In genomic region chr7:35760082-35760770, GRCh38 we compare ENCODE assay signal across 22 cellular contexts. TPM values are rescaled to one million over a fixed set of nuclear protein-coding genes. Genes with fewer than 3 reads are reported as not detected.
A peak's percentile ranks its signal among the peaks of the same experiment; 100 is the strongest.
DNase-seq lines count a peak whose midpoint lies in the region; ATAC-seq, FAIRE-seq and TF ChIP-seq lines count a peak whose summit lies in the region.
"Had no signal": no experiment of that assay in that cellular context is flagged by ENCODE, and none has a peak within 500 bp of the region (broad histone marks: within the 10 kb centered on the region; RNA-seq: fewer than 3 reads in every experiment).

No MANE protein-coding gene starts in this region.

- no peak for FAIRE-seq in GM12891 (lab: Jason Lieb, UNC)
- FAIRE-seq: H54, HepG2 had no signal

- peak overlapping the region in 2 of 3 experiments; percentile 3 to 9 for H3K4me3 Mint-ChIP-seq in nephron
- no peak overlapping the region for H3K4me3 Mint-ChIP-seq in activated CD4-positive, alpha-beta T cell treated with anti-CD3 and anti-CD28 coated beads for 36 hours
- H3K4me3 Mint-ChIP-seq: B cell; CD4-positive, alpha-beta memory T cell had no signal

- peaks cover 51% of the 10 kb centered on the region for H3K4me1 Mint-ChIP-seq in nephron
- peaks cover 3% of the 10 kb centered on the region for H3K4me1 Mint-ChIP-seq in activated CD4-positive, alpha-beta T cell treated with anti-CD3 and anti-CD28 coated beads for 36 hours

- peak overlapping the region; percentile 82 to 93 (median 90) for H3K27ac Mint-ChIP-seq in nephron
- H3K27ac Mint-ChIP-seq in activated CD4-positive, alpha-beta T cell treated with anti-CD3 and anti-CD28 coated beads for 36 hours: no peak overlapping the region
- H3K27ac Mint-ChIP-seq: B cell; CD4-positive, alpha-beta memory T cell had no signal

- ATAC-seq in activated CD4-positive, alpha-beta T cell treated with anti-CD3 and anti-CD28 coated beads for 36 hours: no peak
- ATAC-seq in left colon: no peak
- ATAC-seq: HepG2 had no signal

- CTCF ChIA-PET in activated CD4-positive, alpha-beta T cell treated with anti-CD3 and anti-CD28 coated beads for 36 hours (lab: Charles Lee): interaction anchor here (0.6 kb wide), 2 partner anchors 66 to 210 kb away, joined by 3 read pairs; no protein-coding TSS in a partner anchor

- WGBS in testis, 2 donors: 43 to 51% methylated on average over 8 of the region's 8 CpGs

- intact Hi-C loops in activated CD4-positive, alpha-beta T cell treated with anti-CD3 and anti-CD28 coated beads for 36 hours (cut with DNase I, micrococcal nuclease): loop anchor here in 1 of 2 experiments (2.0 kb wide), 1 partner anchor 33 kb away; no protein-coding TSS in a partner anchor
- intact Hi-C loops in left colon (cut with DNase I, micrococcal nuclease) (no loop called here), testis (cut with DNase I; ENCODE audit: low total_unique reads) (no loop called here)

- H3K36me3 ChIP-seq in testis (ENCODE audit: low read depth, missing control alignments): no peaks in the 10 kb centered on the region

- no peaks in the 10 kb centered on the region for H3K27me3 ChIP-seq in testis

- H3K9me3 ChIP-seq in testis: no peaks in the 10 kb centered on the region

- POLR2A ChIA-PET in activated CD4-positive, alpha-beta T cell treated with anti-CD3 and anti-CD28 coated beads for 36 hours (lab: Charles Lee): no interaction called here

- TF ChIP-seq CTCF in nephron (IDR thresholded peaks at IDR 0.05; ENCODE audit: unreplicated experiment in 3 of 3): no peak
- TF ChIP-seq CTCF in testis (IDR thresholded peaks at IDR 0.05): no peak

- DNase-seq in EH (ENCODE audit: low read depth) (peak; percentile 32), fibroblast of gingiva (ENCODE audit: low read depth) (peak; percentile 34), left colon (no peak), GM12891 (ENCODE audit: insufficient read length, low spot score) (no peak), testis (no peak)
- no peak for DNase-seq in activated CD4-positive, alpha-beta T cell treated with anti-CD3 and anti-CD28 coated beads for 36 hours
- DNase-seq: ACHN; CD4-positive, alpha-beta memory T cell; DMS79 treated with DMSO at 0.1 percent for 48 hours; GDM1; MM.1S; NCI-H1105; NCI-H1694 treated with DMSO at 0.1 percent for 48 hours; NCI-H345; NCI-H526 treated with DMSO at 0.1 percent for 48 hours; OCI-M1 had no signal

- no peak overlapping the region for H3K4me3 ChIP-seq in testis

- no peaks in the 10 kb centered on the region for H3K36me3 Mint-ChIP-seq in nephron (ENCODE audit: low read depth)
- H3K36me3 Mint-ChIP-seq in activated CD4-positive, alpha-beta T cell treated with anti-CD3 and anti-CD28 coated beads for 36 hours (ENCODE audit: low read depth): no peaks in the 10 kb centered on the region
- H3K36me3 Mint-ChIP-seq: CD4-positive, alpha-beta memory T cell had no signal

- H3K27ac ChIP-seq in angular gyrus (ENCODE audit: low read depth, low read length) (peak overlapping the region; percentile 33), testis (peak overlapping the region in 1 of 2 donors; percentile 59)
- H3K27ac ChIP-seq: RWPE1 had no signal

- H3K4me1 ChIP-seq in testis: peaks cover 30% of the 10 kb centered on the region

- TF ChIP-seq POLR2A in GM12891 (IDR thresholded peaks at IDR 0.05; ENCODE audit: low read depth, low read length) (no peak), testis (IDR thresholded peaks at IDR 0.05) (no peak)

- no peaks in the 10 kb centered on the region for H3K27me3 Mint-ChIP-seq in nephron (ENCODE audit: low read depth)
- peaks cover 3% of the 10 kb centered on the region for H3K27me3 Mint-ChIP-seq in activated CD4-positive, alpha-beta T cell treated with anti-CD3 and anti-CD28 coated beads for 36 hours
- H3K27me3 Mint-ChIP-seq: B cell; CD4-positive, alpha-beta memory T cell had no signal

- no peaks in the 10 kb centered on the region for H3K9me3 Mint-ChIP-seq in nephron
- H3K9me3 Mint-ChIP-seq in activated CD4-positive, alpha-beta T cell treated with anti-CD3 and anti-CD28 coated beads for 36 hours (ENCODE audit: low read depth): no peaks in the 10 kb centered on the region
- H3K9me3 Mint-ChIP-seq: CD4-positive, alpha-beta memory T cell had no signal

TF ChIP-seq in GM12891, 5 proteins besides CTCF, POLR2A, EP300 and RAD21:
- TF ChIP-seq TAF1 (IDR thresholded peaks at IDR 0.05; ENCODE audit: low read depth, low read length) (no peak), SPI1 (IDR thresholded peaks at IDR 0.05; ENCODE audit: low read depth, low read length) (no peak), POU2F2 (IDR thresholded peaks at IDR 0.05; ENCODE audit: low read depth, low read length) (no peak), POLR2AphosphoS5 (IDR thresholded peaks at IDR 0.05; ENCODE audit: low read depth, low read length) (no peak), PAX5 (IDR thresholded peaks at IDR 0.05; ENCODE audit: insufficient read depth, low read length, severe bottlenecking) (no peak)

RNA-seq across cellular contexts. Expression of gene SEPTIN7, which starts 40.6 kb away (rescaled TPM):
- 100 to 1,000 TPM; 220 to 229 TPM for total RNA-seq in activated CD4-positive, alpha-beta T cell treated with anti-CD3 and anti-CD28 coated beads for 36 hours
- total RNA-seq in left colon (100 to 1,000 TPM; 107 to 131 TPM), testis (100 to 1,000 TPM; 182 to 194 TPM)
- 234 TPM for polyA plus RNA-seq in GM12891 (2012; ENCODE audit: low read depth, missing spikeins)
- 137 TPM for polyA plus RNA-seq in testis (ENCODE audit: insufficient read depth, low read depth, low replicate concordance)

Comparison
In these comparisons a context has a peak if more than half of its experiments do, and no peak if none do; other contexts are left out.
1. DNase-seq: peak in EH (single experiment) and fibroblast of gingiva (single experiment); none in activated CD4-positive, alpha-beta T cell treated with anti-CD3 and anti-CD28 coated beads for 36 hours (single experiment), left colon (0 of 2), GM12891 (single experiment) and testis (single experiment).